Comparison of ENCODE assay signal across 8 cellular contexts in the genomic region with DNA sequence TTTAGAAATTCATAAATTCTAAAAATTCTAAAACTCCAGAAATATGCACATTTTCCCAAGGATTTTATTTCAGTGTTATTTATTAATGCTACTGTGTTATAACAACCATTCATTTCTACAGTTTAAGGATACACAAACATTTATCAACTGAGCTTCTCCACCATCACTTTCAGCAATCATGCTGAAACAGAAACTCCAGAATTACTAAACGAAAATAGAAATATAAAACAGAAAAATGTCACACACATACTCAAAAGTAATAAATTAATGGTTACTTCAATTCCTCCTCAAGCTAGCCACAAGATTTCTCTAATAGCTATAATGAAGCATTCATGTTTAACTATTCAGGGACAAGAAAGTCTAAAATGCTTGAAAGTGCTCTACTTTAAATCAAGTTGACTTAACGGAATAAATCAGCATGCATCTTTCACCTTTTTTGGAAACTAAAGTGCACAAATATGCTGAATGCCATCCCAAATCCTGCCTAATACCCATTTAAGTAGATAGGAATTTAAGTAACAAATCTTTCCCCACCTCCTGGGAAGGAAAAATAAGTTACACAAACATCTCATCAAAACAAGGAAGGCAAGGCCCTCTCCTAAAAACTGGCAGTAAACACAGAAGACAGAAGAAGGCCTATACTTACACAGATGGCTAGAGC. TPM values are rescaled to one million over a fixed set of nuclear protein-coding genes. Genes with fewer than 3 reads are reported as not detected.
DNase-seq lines count a peak whose midpoint lies in the region; ATAC-seq and TF ChIP-seq lines count a peak whose summit lies in the region.

No MANE protein-coding gene starts in this region.

- H3K4me3 ChIP-seq in AG04450 (ENCODE audit: low read depth, low read length): peak overlapping the region; percentile 69
- H3K4me3 ChIP-seq in mammary epithelial cell (replicated peaks in 1 of 3; ENCODE audit: insufficient read depth in 1 of 3, low read depth in 2 of 3, low read length in 3 of 3): peak overlapping the region; percentile 40 to 65 (median 44)
- peak overlapping the region; percentile 19 for H3K4me3 ChIP-seq in lung

- peaks cover 7% of the 10 kb centered on the region for H3K4me1 ChIP-seq in mammary epithelial cell (ENCODE audit: insufficient read depth, low read length)
- H3K4me1 ChIP-seq in lung (ENCODE audit: control insufficient read depth in 2 of 2, insufficient read depth in 2 of 2, low read length in 2 of 2): peaks cover 0 to 2% of the 10 kb centered on the region in 2 donors

- H3K27me3 ChIP-seq in AG04450 (ENCODE audit: control insufficient read depth, insufficient read depth, low read length) (no peaks in the 10 kb centered on the region), mammary epithelial cell (ENCODE audit: insufficient read depth, low read length) (no peaks in the 10 kb centered on the region), lung (ENCODE audit: control insufficient read depth, insufficient read depth) (no peaks in the 10 kb centered on the region)

- 3% methylated on average over 2 of the region's 2 CpGs for WGBS in mammary epithelial cell (ENCODE audit: low coverage, missing lambda C conversion rate)
- 15 to 16% methylated on average over 2 of the region's 2 CpGs for WGBS in lung, 2 donors

- H3K9ac ChIP-seq in mammary epithelial cell (ENCODE audit: insufficient read depth, low read length): peak overlapping the region; percentile 79

- peaks cover 41% of the 10 kb centered on the region for H3K79me2 ChIP-seq in mammary epithelial cell (ENCODE audit: insufficient read depth, low read length)

- in situ Hi-C loops in mammary epithelial cell (cut with MboI; ENCODE audit: low sequenced_read_pairs in 2 of 2): no loop called here

- H3K36me3 ChIP-seq in mammary epithelial cell (ENCODE audit: insufficient read depth, low read length) (no peaks in the 10 kb centered on the region), lung (ENCODE audit: control insufficient read depth in 2 of 2, insufficient read depth in 2 of 2, low read length in 2 of 2) (no peaks in the 10 kb centered on the region)

- H3K9me3 ChIP-seq in AG04450 (ENCODE audit: control insufficient read depth, insufficient read depth, low read length) (0 out of 2 replicates have a peak, but pooled peaks cover 3% of the 10 kb centered on the region), mammary epithelial cell (replicated peaks; ENCODE audit: insufficient read depth, low read length) (no peaks in the 10 kb centered on the region), lung (ENCODE audit: control insufficient read depth in 2 of 2, insufficient read depth in 1 of 2, low read length in 1 of 2) (no peaks in the 10 kb centered on the region)

- peak overlapping the region; percentile 98 for H2AFZ ChIP-seq in mammary epithelial cell (ENCODE audit: low read depth, low read length)

- TSS peak; percentile 64 for BruUV-seq in mammary epithelial cell (replicated peaks; lab: Mats Ljungman, UMichigan)

- intact Hi-C loops in mammary epithelial cell (cut with micrococcal nuclease): loop anchor here (1.0 kb wide), 1 partner anchor 55 kb away; a partner anchor contains a TSS

- dilution Hi-C loops in mammary epithelial cell (cut with HindIII; ENCODE audit: low sequenced_read_pairs): no loop called here

- CTCF ChIA-PET in AG04450 (lab: Charles Lee): interaction anchor here (0.9 to 2.0 kb wide), 4 partner anchors 33 to 517 kb away, joined by 3 to 5 read pairs (median 3); no protein-coding TSS in a partner anchor
- CTCF ChIA-PET in mammary epithelial cell (lab: Charles Lee; ENCODE audit: low non-redundant PET): no interaction called here
- CTCF ChIA-PET in GM10248 (lab: Yijun Ruan, JAX): interaction anchor here (0.7 to 1.6 kb wide), 6 partner anchors 8 to 165 kb away, joined by 3 to 6 read pairs (median 3); no protein-coding TSS in a partner anchor

- peak overlapping the region; percentile 59 for H3K27ac ChIP-seq in AG04450 (ENCODE audit: low read depth, low read length)
- peak overlapping the region; percentile 67 for H3K27ac ChIP-seq in mammary epithelial cell (ENCODE audit: insufficient read depth, low read depth, low read length)
- H3K27ac ChIP-seq in lung (ENCODE audit: low read depth in 1 of 2, low read length in 1 of 2): peak overlapping the region; percentile 49 to 56

- H4K20me1 ChIP-seq in mammary epithelial cell (ENCODE audit: insufficient read depth, low read length): no peaks in the 10 kb centered on the region

- H3K4me2 ChIP-seq in mammary epithelial cell (ENCODE audit: insufficient read depth, low read depth, low read length): peak overlapping the region; percentile 94

- DNase-seq in AG04450 (ENCODE audit: low read depth, low spot score) (no peak), mammary epithelial cell (no peak), lung (ENCODE audit: low spot score) (no peak), AG08396 (ENCODE audit: low spot score) (no peak), GM10248 (ENCODE audit: extremely low spot score) (no peak), NCI-H1694 (lab: John Stamatoyannopoulos, UW) (no peak)

- ATAC-seq in HG02623 (IDR thresholded peaks at IDR 0.05; ENCODE audit: unreplicated experiment) (peak; percentile 29), lung (ENCODE audit: insufficient read depth, low FRiP score) (peak; percentile 80), HG03442 (IDR thresholded peaks at IDR 0.05; ENCODE audit: unreplicated experiment) (no peak)

- no peak for TF ChIP-seq CTCF in AG04450 (IDR thresholded peaks at IDR 0.05; ENCODE audit: low read depth, low read length)
- TF ChIP-seq CTCF in mammary epithelial cell (conservative IDR thresholded peaks at IDR 0.05 in 1 of 2, IDR thresholded peaks at IDR 0.05 in 1 of 2; ENCODE audit: extremely low read depth in 1 of 2, insufficient read depth in 1 of 2, low read depth in 1 of 2, low read length in 2 of 2): no peak
- TF ChIP-seq CTCF in lung (IDR thresholded peaks at IDR 0.05; ENCODE audit: control extremely low read depth, extremely low read depth): no peak
- no peak for TF ChIP-seq CTCF in GM10248 (IDR thresholded peaks at IDR 0.05; ENCODE audit: control extremely low read depth, extremely low read depth, low read depth, missing control alignments)

- POLR2A ChIA-PET in AG04450 (lab: Yijun Ruan, JAX) (no interaction called here), GM10248 (lab: Yijun Ruan, JAX) (interaction anchor here (0.5 kb wide), 1 partner anchor 93 kb away, joined by 5 read pairs; no protein-coding TSS in a partner anchor)

RNA-seq across cellular contexts. Expression of a gene that starts 0.6 kb away (rescaled TPM):
- 21.3 and 27.6 TPM in 2 replicates for polyA plus RNA-seq in AG04450 (2011; rRNA removed)
- polyA minus RNA-seq in AG04450 (2011; rRNA and poly(A)+ RNA removed): 41.2 and 46.4 TPM in 2 replicates
- total RNA-seq in mammary epithelial cell: 10 to 100 TPM in 1 of 2 donors, 1 to 10 TPM in 1; 7.8 to 12.8 TPM
- polyA plus RNA-seq in mammary epithelial cell: 4.7 TPM
- polyA minus RNA-seq in mammary epithelial cell: 12.5 TPM
- 100 to 1,000 TPM in 1 of 2 donors, 10 to 100 TPM in 1; 47.5 to 122 TPM for total RNA-seq in lung
- polyA plus RNA-seq in lung: 10 to 100 TPM in 1 of 2 donors, 1 to 10 TPM in 1; 9.2 to 11.2 TPM

RNA-seq across cellular contexts. Expression of a gene that starts 54.9 kb away (rescaled TPM):
- polyA plus RNA-seq in AG04450 (2011; rRNA removed) (7.2 and 9.3 TPM in 2 replicates), mammary epithelial cell (3.4 TPM), lung (1 to 10 TPM; 2.5 to 2.7 TPM)
- 5.6 and 9.8 TPM in 2 replicates for polyA minus RNA-seq in AG04450 (2011; rRNA and poly(A)+ RNA removed)
- total RNA-seq in mammary epithelial cell (10 to 100 TPM; 14.7 to 14.8 TPM), lung (1 to 10 TPM; 6.0 to 8.3 TPM)
- 2.3 TPM for polyA minus RNA-seq in mammary epithelial cell

Comparison
In these comparisons a context has a peak if more than half of its experiments do, and no peak if none do; other contexts are left out.
1. H3K4me3 ChIP-seq: peak in every context shown above with its lines; median percentile 69 in AG04450; 44 in mammary epithelial cell; 19 in lung.